Comparison of ENCODE assay signal across 13 cellular contexts in genomic region chr16:67441907-67442306, GRCh38. TPM values are rescaled to one million over a fixed set of nuclear protein-coding genes. Genes with fewer than 3 reads are reported as not detected.
DNase-seq lines count a peak whose midpoint lies in the region; ATAC-seq and TF ChIP-seq lines count a peak whose summit lies in the region.
"Had no signal": no experiment of that assay in that cellular context is flagged by ENCODE, and none has a peak within 500 bp of the region (broad histone marks: within the 10 kb centered on the region; RNA-seq: fewer than 3 reads in every experiment).

No MANE protein-coding gene starts in this region.

- intact Hi-C loops in breast epithelium (cut with DNase I; ENCODE audit: low total_unique reads), result no loop called here

- H3K4me3 ChIP-seq in breast epithelium (no peak overlapping the region), mucosa of rectum (ENCODE audit: low read length in 2 of 2) (no peak overlapping the region)
- H3K4me3 ChIP-seq: dorsolateral prefrontal cortex had no signal

- no peaks in the 10 kb centered on the region for H3K9me3 Mint-ChIP-seq in stimulated activated naive B cell treated with anti-CD40 and anti-IgM and Interleukin-4, amounts not matched to agents 10 μg/mL and 1 μg/mL and 100 μg/mL, for 72 hours

- peaks cover 29 to 35% of the 10 kb centered on the region in 2 donors for H3K4me1 Mint-ChIP-seq in stimulated activated naive B cell treated with anti-CD40 and anti-IgM and Interleukin-4, amounts not matched to agents 10 μg/mL and 1 μg/mL and 100 μg/mL, for 72 hours

- peak overlapping the region; percentile 57 to 87 for H3K27ac ChIP-seq in breast epithelium
- H3K27ac ChIP-seq in mucosa of rectum (ENCODE audit: low read depth in 2 of 2, low read length in 2 of 2), result peak overlapping the region; percentile 94 to 97

- peaks cover 54 to 66% of the 10 kb centered on the region in 2 donors for H3K36me3 Mint-ChIP-seq in stimulated activated naive B cell treated with anti-CD40 and anti-IgM and Interleukin-4, amounts not matched to agents 10 μg/mL and 1 μg/mL and 100 μg/mL, for 72 hours

- DNase-seq in NCI-H446 treated with DMSO at 0.1 percent for 48 hours (lab: John Stamatoyannopoulos, UW) (peak; percentile 52), breast epithelium (ENCODE audit: low spot score in 2 of 2) (no peak), Ammon's horn (ENCODE audit: low spot score) (no peak), NCI-H748 (lab: John Stamatoyannopoulos, UW; ENCODE audit: unreplicated experiment) (no peak)
- DNase-seq in stimulated activated naive B cell treated with anti-CD40 and anti-IgM and Interleukin-4, amounts not matched to agents 10 μg/mL and 1 μg/mL and 100 μg/mL, for 72 hours, result no peak
- DNase-seq in activated CD4-positive, CD25-positive, alpha-beta regulatory T cell (lab: John Stamatoyannopoulos, UW), result no peak
- DNase-seq: activated T-cell treated with anti-CD3 and anti-CD28 coated beads, Interleukin-2, amount 50 U/mL, for 1 hour; amniotic stem cell; CD4-positive, alpha-beta memory T cell; NCI-H2081 treated with DMSO at 0.1 percent for 48 hours had no signal

- peak overlapping the region; percentile 71 for H3K27ac Mint-ChIP-seq in stimulated activated naive B cell treated with anti-CD40 and anti-IgM and Interleukin-4, amounts not matched to agents 10 μg/mL and 1 μg/mL and 100 μg/mL, for 72 hours

- no peak for ATAC-seq in stimulated activated naive B cell treated with anti-CD40 and anti-IgM and Interleukin-4, amounts not matched to agents 10 μg/mL and 1 μg/mL and 100 μg/mL, for 72 hours (replicated peaks)

- no peak for TF ChIP-seq CTCF in breast epithelium (IDR thresholded peaks at IDR 0.05)

- no peaks in the 10 kb centered on the region for H3K27me3 Mint-ChIP-seq in stimulated activated naive B cell treated with anti-CD40 and anti-IgM and Interleukin-4, amounts not matched to agents 10 μg/mL and 1 μg/mL and 100 μg/mL, for 72 hours
- H3K27me3 Mint-ChIP-seq: CD4-positive, alpha-beta memory T cell had no signal

- peak overlapping the region; percentile 54 to 85 for H3K9ac ChIP-seq in mucosa of rectum (ENCODE audit: low read depth in 1 of 2, low read length in 2 of 2)

- H3K36me3 ChIP-seq in breast epithelium, result no peaks in the 10 kb centered on the region
- H3K36me3 ChIP-seq in mucosa of rectum (ENCODE audit: control insufficient read depth in 2 of 2, insufficient read depth in 2 of 2, low read length in 2 of 2), result peaks cover 52 to 59% of the 10 kb centered on the region in 2 donors

- TF ChIP-seq POLR2A in breast epithelium (IDR thresholded peaks at IDR 0.05), result no peak

- H3K27me3 ChIP-seq in breast epithelium (no peaks in the 10 kb centered on the region), mucosa of rectum (ENCODE audit: control insufficient read depth in 2 of 2, insufficient read depth in 2 of 2, low read length in 2 of 2) (no peaks in the 10 kb centered on the region)
- H3K27me3 ChIP-seq: dorsolateral prefrontal cortex had no signal

- H3K4me3 Mint-ChIP-seq in stimulated activated naive B cell treated with anti-CD40 and anti-IgM and Interleukin-4, amounts not matched to agents 10 μg/mL and 1 μg/mL and 100 μg/mL, for 72 hours, result peak overlapping the region in 1 of 2 donors; percentile 3
- H3K4me3 Mint-ChIP-seq: CD4-positive, alpha-beta memory T cell had no signal

- peaks cover 22 to 51% of the 10 kb centered on the region in 2 donors for H3K4me1 ChIP-seq in breast epithelium
- peaks cover 65 to 67% of the 10 kb centered on the region in 2 donors for H3K4me1 ChIP-seq in mucosa of rectum (ENCODE audit: control insufficient read depth in 2 of 2, insufficient read depth in 2 of 2, low read length in 2 of 2)

- H3K9me3 ChIP-seq in breast epithelium (no peaks in the 10 kb centered on the region), mucosa of rectum (ENCODE audit: control insufficient read depth in 2 of 2, low read length in 2 of 2) (no peaks in the 10 kb centered on the region)

RNA-seq across cellular contexts. Expression of gene HSD11B2, which starts 11.0 kb away (rescaled TPM):
- 10 to 100 TPM in 2 of 3 donors, under 1 TPM in 1; 0.32 to 66.9 (median 10.2) TPM for total RNA-seq in breast epithelium
- total RNA-seq: CD4-positive, alpha-beta memory T cell had no signal

RNA-seq across cellular contexts. Expression of gene ZDHHC1, which starts 25.6 kb away (rescaled TPM):
- 10 to 100 TPM; 17.4 to 20.3 (median 19.3) TPM for total RNA-seq in breast epithelium
- total RNA-seq: CD4-positive, alpha-beta memory T cell had no signal

RNA-seq across cellular contexts. Expression of gene ATP6V0D1, which starts 39.0 kb away (rescaled TPM):
- 100 to 1,000 TPM; 101 to 122 (median 104) TPM for total RNA-seq in breast epithelium

RNA-seq across cellular contexts. Expression of gene AGRP, which starts 41.4 kb away (rescaled TPM):
- total RNA-seq in breast epithelium, result not detected
- total RNA-seq: CD4-positive, alpha-beta memory T cell; sciatic nerve had no signal

RNA-seq across cellular contexts. Expression of gene TPPP3, which starts 48.6 kb away (rescaled TPM):
- total RNA-seq in breast epithelium, result 1 to 10 TPM; 1.3 to 6.9 (median 3.6) TPM
- total RNA-seq: CD4-positive, alpha-beta memory T cell had no signal
